Comparison of ENCODE assay signal across 1 cellular context in the genomic region with DNA sequence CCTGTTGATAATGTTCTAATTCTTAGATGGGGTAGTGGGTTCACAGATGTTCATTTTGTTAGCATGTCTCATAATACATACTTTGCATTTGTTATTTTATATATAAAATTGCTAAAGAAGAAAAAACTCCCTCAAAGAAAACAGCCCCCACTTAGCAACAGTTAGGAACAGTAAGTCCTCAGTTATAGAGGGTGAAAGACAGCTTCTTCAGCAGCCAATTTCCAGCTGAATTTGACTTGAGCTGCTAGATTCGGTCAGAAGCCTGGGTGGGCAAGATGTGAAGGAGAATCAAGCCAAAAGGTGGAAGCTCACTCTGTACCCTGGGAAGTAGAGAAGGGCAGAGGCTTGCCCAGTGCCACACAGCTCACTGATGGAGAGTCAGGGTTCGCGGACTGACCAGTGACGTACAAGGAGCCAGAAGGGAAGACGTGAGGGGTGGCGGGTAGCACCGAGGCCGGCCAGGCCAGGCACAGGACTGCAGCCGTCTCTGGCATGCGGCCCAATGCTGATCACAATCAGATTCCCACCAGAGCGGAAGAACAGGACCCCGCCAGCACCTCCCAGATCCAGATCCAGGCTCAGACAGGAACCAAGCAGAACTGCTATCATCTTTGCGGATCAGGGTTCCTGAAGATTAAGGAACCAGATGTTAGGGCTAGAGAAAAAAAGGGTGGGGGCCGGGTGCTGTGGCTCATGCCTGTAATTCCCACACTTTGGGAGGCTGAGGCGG.
TF ChIP-seq lines count a peak whose summit lies in the region.

No MANE protein-coding gene starts in this region.

TF ChIP-seq in endothelial cell of umbilical vein, 7 proteins besides CTCF, POLR2A, EP300 and RAD21:
- TF ChIP-seq MYC (IDR thresholded peaks at IDR 0.05; ENCODE audit: low read depth, low read length): no peak
- TF ChIP-seq POLR2AphosphoS5 (IDR thresholded peaks at IDR 0.05; ENCODE audit: insufficient read depth, low read depth, low read length): peak; percentile 30
- TF ChIP-seq FOS (IDR thresholded peaks at IDR 0.05; ENCODE audit: borderline replicate concordance, insufficient read depth, low read length): no peak
- peak; percentile 52 for TF ChIP-seq GATA2 (IDR thresholded peaks at IDR 0.05; ENCODE audit: insufficient read depth, insufficient read length, low read depth, low read length)
